ENCODE assay signal across 10 cellular contexts in the genomic region with DNA sequence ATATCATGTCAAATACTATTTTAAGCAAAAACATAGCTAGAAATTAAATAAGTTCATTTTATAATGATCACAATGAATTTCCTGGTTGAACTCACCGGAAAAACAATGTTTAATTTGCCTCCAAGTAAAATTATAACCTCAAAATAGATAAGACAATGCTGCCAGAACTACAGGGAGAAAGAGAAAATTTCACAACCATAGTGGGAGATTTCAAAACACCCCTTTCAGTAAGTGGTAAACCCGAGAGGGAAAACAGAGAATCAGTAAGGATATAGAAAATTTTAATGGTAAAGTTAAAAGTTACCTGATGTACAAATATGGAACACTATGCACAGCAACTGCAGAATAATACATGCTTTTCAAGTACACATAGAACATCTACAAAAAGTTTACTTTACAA.
"Had no signal": no experiment of that assay in that cellular context is flagged by ENCODE, and none has a peak within 500 bp of the region (broad histone marks: within the 10 kb centered on the region; RNA-seq: fewer than 3 reads in every experiment).

No MANE protein-coding gene starts in this region.

- H3K4me1 ChIP-seq: esophagus squamous epithelium, upper lobe of left lung had no signal

- H3K9me3 ChIP-seq: esophagus squamous epithelium, sigmoid colon, upper lobe of left lung had no signal

- H3K27me3 ChIP-seq: brain microvascular endothelial cell, dorsolateral prefrontal cortex, esophagus squamous epithelium, sigmoid colon, upper lobe of left lung had no signal

- H3K4me3 ChIP-seq: dorsolateral prefrontal cortex, esophagus squamous epithelium, sigmoid colon, upper lobe of left lung had no signal

- H3K27ac ChIP-seq: dorsolateral prefrontal cortex, esophagus squamous epithelium, sigmoid colon, upper lobe of left lung had no signal

- DNase-seq: activated CD4-positive, CD25-positive, alpha-beta regulatory T cell; brain microvascular endothelial cell; dorsolateral prefrontal cortex; esophagus squamous epithelium; hippocampal formation; sigmoid colon; stimulated activated CD4-positive, alpha-beta T cell treated with anti-CD3 and anti-CD28 coated beads, Interleukin-12 subunit alpha, Interleukin-12 subunit beta, amount 100 ng/mL, for 4 hours; stimulated activated naive CD4-positive, alpha-beta T cell; T-helper 1 cell; upper lobe of left lung had no signal

- H3K36me3 ChIP-seq: brain microvascular endothelial cell, esophagus squamous epithelium, sigmoid colon, upper lobe of left lung had no signal
